Comparison of ENCODE assay signal across 1 cellular context in genomic region chr1:20376880-20377494, GRCh38.
TF ChIP-seq lines count a peak whose summit lies in the region.

No MANE protein-coding gene starts in this region.

TF ChIP-seq in IMR-90, 13 proteins besides CTCF, POLR2A, EP300 and RAD21:
- no peak for TF ChIP-seq CEBPB (IDR thresholded peaks at IDR 0.05; ENCODE audit: low read depth, low read length)
- peak; percentile 20; the same call in 1 of the 2 replicates for TF ChIP-seq MAZ (IDR thresholded peaks at IDR 0.05; ENCODE audit: borderline replicate concordance, low read depth, low read length)
- peak; percentile 84 for TF ChIP-seq SMC3 (IDR thresholded peaks at IDR 0.05; ENCODE audit: low read depth, low read length)
TF ChIP-seq in IMR-90: peak in this region for 2.
